Comparison of ENCODE assay signal across 18 cellular contexts in the genomic region with DNA sequence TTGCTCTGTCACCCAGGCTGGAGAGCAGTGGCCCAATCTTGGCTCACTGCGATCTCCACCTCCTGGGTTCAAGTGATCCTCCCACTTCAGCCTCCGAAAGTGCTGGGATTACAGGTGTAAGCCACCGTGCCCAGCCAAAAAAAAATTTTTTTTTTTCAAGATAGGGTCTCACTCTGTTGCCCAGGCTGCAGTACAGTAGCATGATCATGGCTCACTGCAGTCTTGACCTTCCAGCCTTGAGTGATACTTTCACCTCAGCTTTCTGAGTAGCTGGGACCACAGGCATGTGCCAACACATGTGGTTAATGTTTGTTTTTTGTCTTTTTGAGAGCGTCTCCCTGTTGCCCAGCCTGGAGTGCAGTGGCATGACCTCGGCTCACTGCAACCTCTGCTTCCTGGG. TPM values are rescaled to one million over a fixed set of nuclear protein-coding genes. Genes with fewer than 3 reads are reported as not detected.
DNase-seq lines count a peak whose midpoint lies in the region; ATAC-seq, FAIRE-seq and TF ChIP-seq lines count a peak whose summit lies in the region.
"Had no signal": no experiment of that assay in that cellular context is flagged by ENCODE, and none has a peak within 500 bp of the region (broad histone marks: within the 10 kb centered on the region; RNA-seq: fewer than 3 reads in every experiment).

No MANE protein-coding gene starts in this region.

- no peaks in the 10 kb centered on the region for H3K9me3 ChIP-seq in CD4-positive, alpha-beta T cell (ENCODE audit: control insufficient read depth, low read length)
- H3K9me3 ChIP-seq in PC-9 (ENCODE audit: insufficient read depth, low read depth) = no peaks in the 10 kb centered on the region
- no peaks in the 10 kb centered on the region for H3K9me3 ChIP-seq in K562 (replicated peaks; ENCODE audit: control insufficient read depth, insufficient read depth, low read depth, low read length)
- no peaks in the 10 kb centered on the region for H3K9me3 ChIP-seq in neutrophil
- no peaks in the 10 kb centered on the region for H3K9me3 ChIP-seq in aorta (ENCODE audit: control insufficient read depth, low read length)
- H3K9me3 ChIP-seq: A549 had no signal

- H3K36me3 Mint-ChIP-seq in CD4-positive, alpha-beta T cell (ENCODE audit: low read depth) = peaks cover 40% of the 10 kb centered on the region

- DNase-seq in CD4-positive, alpha-beta T cell = no peak
- DNase-seq in PC-9 (no peak), K562 (ENCODE audit: extremely low read depth in 1 of 4, low spot score in 3 of 4) (no peak), anterior cingulate cortex (lab: John Stamatoyannopoulos, UW) (no peak), aorta (no peak)
- DNase-seq in activated CD4-positive, alpha-beta T cell treated with anti-CD3 and anti-CD28 coated beads for 48 hours = no peak
- DNase-seq: AML-193; CD4-positive, alpha-beta memory T cell; DND-41; EL; H9 had no signal

- H4K20me1 ChIP-seq in PC-9 (ENCODE audit: insufficient read depth) (peaks cover 20% of the 10 kb centered on the region), K562 (replicated peaks; ENCODE audit: control insufficient read depth, insufficient read depth, low read length) (peaks cover 5% of the 10 kb centered on the region; the same call in 1 of the 2 replicates)

- H3K4me1 Mint-ChIP-seq in CD4-positive, alpha-beta T cell (ENCODE audit: low read depth) = peaks cover 23% of the 10 kb centered on the region

- no peak overlapping the region for H3K4me3 Mint-ChIP-seq in CD4-positive, alpha-beta T cell
- H3K4me3 Mint-ChIP-seq: H9 had no signal

- 0 out of 2 replicates have a peak overlapping the region, but pooled peaks have one; percentile 17 for H3K4me2 ChIP-seq in PC-9
- H3K4me2 ChIP-seq in K562 (ENCODE audit: insufficient read depth, low read length) = no peak overlapping the region
- H3K4me2 ChIP-seq: A549 had no signal

- no peaks in the 10 kb centered on the region for H3K27me3 ChIP-seq in CD4-positive, alpha-beta T cell (ENCODE audit: control insufficient read depth, insufficient read depth, low read length)
- H3K27me3 ChIP-seq in PC-9 (ENCODE audit: insufficient read depth, low read depth) = no peaks in the 10 kb centered on the region
- no peaks in the 10 kb centered on the region for H3K27me3 ChIP-seq in K562 (ENCODE audit: control insufficient read depth in 2 of 2, insufficient read depth in 2 of 2, low read length in 2 of 2)
- H3K27me3 ChIP-seq in neutrophil = no peaks in the 10 kb centered on the region
- no peaks in the 10 kb centered on the region for H3K27me3 ChIP-seq in aorta (ENCODE audit: control insufficient read depth in 1 of 2, insufficient read depth in 2 of 2, low read length in 1 of 2)

- no peak for TF ChIP-seq EP300 in K562 (IDR thresholded peaks at IDR 0.05; ENCODE audit: low read length)

- H3K79me2 ChIP-seq in PC-9 (ENCODE audit: low read depth) = peaks cover 31% of the 10 kb centered on the region
- peaks cover 32% of the 10 kb centered on the region for H3K79me2 ChIP-seq in K562 (ENCODE audit: control insufficient read depth, insufficient read depth, low read length)

- peaks cover 22% of the 10 kb centered on the region; the same call in 1 of the 2 replicates for H3F3A ChIP-seq in PC-9 (ENCODE audit: insufficient read depth, low read depth)

- no peaks in the 10 kb centered on the region for H3K36me3 ChIP-seq in PC-9 (ENCODE audit: low read depth)
- peaks cover 28% of the 10 kb centered on the region; the same call in 1 of the 3 replicates for H3K36me3 ChIP-seq in K562 (ENCODE audit: control insufficient read depth, insufficient read depth, low read length)
- peaks cover 50% of the 10 kb centered on the region for H3K36me3 ChIP-seq in neutrophil
- H3K36me3 ChIP-seq in aorta (ENCODE audit: control insufficient read depth in 1 of 2, insufficient read depth in 2 of 2, low read length in 1 of 2) = no peaks in the 10 kb centered on the region

- in situ Hi-C loops in K562 (cut with MboI) = no loop called here

- WGBS in K562 (ENCODE audit: insufficient coverage, low coverage, missing lambda C conversion rate) = 75% methylated on average over 4 of the region's 5 CpGs
- 88 to 92% methylated on average over 5 of the region's 5 CpGs for WGBS in aorta, 2 donors

- H2AFZ ChIP-seq in PC-9 = no peak overlapping the region
- H2AFZ ChIP-seq in K562 (ENCODE audit: low read depth, low read length) = no peak overlapping the region

- no peaks in the 10 kb centered on the region for H3K27me3 Mint-ChIP-seq in CD4-positive, alpha-beta T cell
- H3K27me3 Mint-ChIP-seq: CD4-positive, alpha-beta memory T cell had no signal

- BruUV-seq in PC-9 (replicated peaks; lab: Mats Ljungman, UMichigan) (no TSS peak), K562 (replicated peaks; lab: Mats Ljungman, UMichigan) (no TSS peak)

- no peak overlapping the region for H3K9ac ChIP-seq in K562 (ENCODE audit: insufficient read depth in 1 of 2, low read depth in 2 of 2, low read length in 2 of 2)
- H3K9ac ChIP-seq: KMS-11 had no signal

- peaks cover 32% of the 10 kb centered on the region for H3K4me1 ChIP-seq in PC-9 (replicated peaks; ENCODE audit: insufficient read depth)
- H3K4me1 ChIP-seq in K562 (replicated peaks in 1 of 2; ENCODE audit: control insufficient read depth in 2 of 2, insufficient read depth in 2 of 2, low read length in 2 of 2) = peaks cover 18 to 36% of the 10 kb centered on the region in 2 experiments; a peak in 4 of 5 replicates
- H3K4me1 ChIP-seq in neutrophil (ENCODE audit: control insufficient read depth in 1 of 2, insufficient read depth in 1 of 2, low read depth in 1 of 2, low read length in 1 of 2) = peaks cover 34 to 40% of the 10 kb centered on the region in 2 experiments
- H3K4me1 ChIP-seq in aorta (ENCODE audit: control insufficient read depth in 1 of 2, insufficient read depth in 2 of 2, low read length in 2 of 2) = no peaks in the 10 kb centered on the region

- CTCF ChIA-PET in CD4-positive, alpha-beta T cell (lab: Charles Lee) = interaction anchor here (1.2 kb wide), 1 partner anchor 99 kb away, joined by 4 read pairs; no protein-coding TSS in a partner anchor
- CTCF ChIA-PET in PC-9 (lab: Charles Lee) (interaction anchor here (2.4 kb wide), 1 partner anchor 50 kb away, joined by 6 read pairs; no protein-coding TSS in a partner anchor), K562 (lab: Yijun Ruan, JAX; ENCODE audit: low intra/inter-chr PET ratio) (interaction anchor here (0.7 kb wide), 1 partner anchor 157 kb away, joined by 10 read pairs; no protein-coding TSS in a partner anchor)

- H3K9me3 Mint-ChIP-seq in CD4-positive, alpha-beta T cell = no peaks in the 10 kb centered on the region
- H3K9me3 Mint-ChIP-seq: H9 had no signal

- H3K27ac ChIP-seq in CD4-positive, alpha-beta T cell (ENCODE audit: low read depth, low read length) = no peak overlapping the region
- H3K27ac ChIP-seq in PC-9 = no peak overlapping the region
- H3K27ac ChIP-seq in K562 (ENCODE audit: extremely low read depth, low read depth, low read length) = no peak overlapping the region
- peak overlapping the region; percentile 41 for H3K27ac ChIP-seq in neutrophil
- H3K27ac ChIP-seq in aorta (ENCODE audit: low read depth in 1 of 2, low read length in 2 of 2) = no peak overlapping the region
- H3K27ac ChIP-seq: A549, HL-60, KMS-11 had no signal

- TF ChIP-seq CTCF in CD4-positive, alpha-beta T cell (IDR thresholded peaks at IDR 0.05) = no peak
- no peak for TF ChIP-seq CTCF in PC-9 (conservative IDR thresholded peaks at IDR 0.05)
- no peak for TF ChIP-seq CTCF in K562 (IDR thresholded peaks at IDR 0.05 in 2 of 3, conservative IDR thresholded peaks at IDR 0.05 in 1 of 3; ENCODE audit: insufficient read depth in 2 of 3, low read depth in 1 of 3, low read length in 3 of 3)
- TF ChIP-seq CTCF in neutrophil (IDR thresholded peaks at IDR 0.05) = no peak

- H3K9me2 ChIP-seq in PC-9 (ENCODE audit: insufficient read depth) = no peaks in the 10 kb centered on the region

- no peak for ATAC-seq in CD4-positive, alpha-beta T cell (ENCODE audit: poor library complexity)
- ATAC-seq in K562 = no peak
- ATAC-seq in aorta (ENCODE audit: low FRiP score) = no peak
- ATAC-seq: A549, GM12878 had no signal

- H3K4me3 ChIP-seq in PC-9 (no peak overlapping the region), K562 (no peak overlapping the region), neutrophil (ENCODE audit: low read depth in 1 of 2, low read length in 1 of 2) (no peak overlapping the region), aorta (ENCODE audit: low read length in 2 of 2) (no peak overlapping the region)
- H3K4me3 ChIP-seq: A549, GM12878 had no signal

- intact Hi-C loops in CD4-positive, alpha-beta T cell (cut with DNase I, micrococcal nuclease) = loop anchor here in 1 of 2 experiments (2.0 to 10.0 kb wide), 4 partner anchors 18 to 262 kb away; a partner anchor contains a TSS
- intact Hi-C loops in PC-9 (cut with micrococcal nuclease; ENCODE audit: unreplicated experiment) = no loop called here
- intact Hi-C loops in K562 (cut with micrococcal nuclease) = no loop called here
- intact Hi-C loops in aorta (cut with DNase I) = no loop called here

- H3K27ac Mint-ChIP-seq in CD4-positive, alpha-beta T cell = peak overlapping the region; percentile 64
- H3K27ac Mint-ChIP-seq: H9 had no signal

- FAIRE-seq in K562 (lab: Jason Lieb, UNC) = no peak
- FAIRE-seq: A549, GM12878, H1, HTR-8/SVneo had no signal

- no peak for TF ChIP-seq RAD21 in K562 (CRISPR knock-in tag; conservative IDR thresholded peaks at IDR 0.05 in 1 of 2, IDR thresholded peaks at IDR 0.05 in 1 of 2)

- H3K9me1 ChIP-seq in K562 (ENCODE audit: control insufficient read depth, insufficient read depth, low read length) = no peaks in the 10 kb centered on the region

- no peak for TF ChIP-seq POLR2A in K562 (conservative IDR thresholded peaks at IDR 0.05)

- POLR2A ChIA-PET in CD4-positive, alpha-beta T cell (lab: Charles Lee) = no interaction called here
- POLR2A ChIA-PET in PC-9 (lab: Charles Lee; ENCODE audit: unreplicated experiment) (no interaction called here), K562 (lab: Yijun Ruan, JAX) (no interaction called here)

RNA-seq across cellular contexts. Expression of a gene that starts 1.7 kb away (rescaled TPM):
- 10 to 100 TPM; 24.9 to 26.8 TPM for total RNA-seq in CD4-positive, alpha-beta T cell
- total RNA-seq in PC-9 (2021) = 95.9 and 110 TPM in 2 replicates
- 70.0 and 135 TPM in 2 replicates for total RNA-seq in K562 (2011; cell fraction: chromatin; rRNA removed; ENCODE audit: low replicate concordance)
- 74.5 and 92.1 TPM in 2 replicates for total RNA-seq in K562 (2011; cell fraction: nucleolus; rRNA removed)
- total RNA-seq in K562 (2011; cell fraction: nucleoplasm; rRNA removed) = 76.8 and 107 TPM in 2 replicates
- 173 and 213 TPM in 2 replicates for total RNA-seq in K562 (2014; rRNA removed)
- total RNA-seq in K562 (2014; rRNA removed; fragmentation: Illumina TruSeq; extraction: Trizol) = 32.6 and 38.7 TPM in 2 replicates
- total RNA-seq in K562 (2015; rRNA removed; fragmentation: Illumina TruSeq; extraction: Trizol) = 48.4 and 56.1 TPM in 2 replicates
- 123 and 150 TPM in 2 replicates for total RNA-seq in K562 (2021)
- 79.3 and 88.9 TPM in 2 replicates for polyA plus RNA-seq in K562 (2011; rRNA removed)
- 175 and 283 TPM in 2 replicates for polyA plus RNA-seq in K562 (2011; cell fraction: cytosol; rRNA removed)
- 85.0 and 101 TPM in 2 replicates for polyA plus RNA-seq in K562 (2011; cell fraction: nucleus; rRNA removed)
- polyA plus RNA-seq in K562 (2012) = 96.6 and 100 TPM in 2 replicates
- polyA plus RNA-seq in K562 (2014; fragmentation: Illumina TruSeq; extraction: Trizol) = 49.0 and 66.3 TPM in 2 replicates
- 10 to 100 TPM; 41.5 to 81.1 TPM for polyA plus RNA-seq in K562 (2014; fragmentation: Nextera tagmentation; extraction: Ambion mirVana)
- polyA plus RNA-seq in K562 (2014; rRNA removed) = 243 and 273 TPM in 2 replicates
- 10.6 and 11.8 TPM in 2 replicates for polyA minus RNA-seq in K562 (2011; rRNA and poly(A)+ RNA removed)
- 19.8 and 22.7 TPM in 2 replicates for polyA minus RNA-seq in K562 (2011; cell fraction: cytosol; rRNA and poly(A)+ RNA removed)
- polyA minus RNA-seq in K562 (2011; cell fraction: nucleus; rRNA and poly(A)+ RNA removed) = 10.8 and 13.7 TPM in 2 replicates
- total RNA-seq in aorta = 10 to 100 TPM; 23.6 to 25.5 TPM
- 10 to 100 TPM; 41.7 to 65.2 TPM for polyA plus RNA-seq in aorta

RNA-seq across cellular contexts. Expression of a gene that starts 18.8 kb away (rescaled TPM):
- total RNA-seq in CD4-positive, alpha-beta T cell = under 1 TPM; 0.70 to 0.77 TPM
- total RNA-seq in PC-9 (2021) (45.3 and 49.8 TPM in 2 replicates), K562 (2014; rRNA removed) (1.7 and 2.2 TPM in 2 replicates), K562 (2014; rRNA removed; fragmentation: Illumina TruSeq; extraction: Trizol) (0.06 and 0.07 TPM in 2 replicates), K562 (2015; rRNA removed; fragmentation: Illumina TruSeq; extraction: Trizol) (0.51 and 1.1 TPM in 2 replicates), K562 (2021) (2.4 and 2.5 TPM in 2 replicates), aorta (100 to 1,000 TPM in 1 of 2 donors, 10 to 100 TPM in 1; 67.0 to 120 TPM)
- total RNA-seq in K562 (2011; cell fraction: chromatin; rRNA removed; ENCODE audit: low replicate concordance) = 1.2 and 9.8 TPM in 2 replicates
- total RNA-seq in K562 (2011; cell fraction: nucleolus; rRNA removed) = 10.1 and 15.2 TPM in 2 replicates
- 3.7 and 5.7 TPM in 2 replicates for total RNA-seq in K562 (2011; cell fraction: nucleoplasm; rRNA removed)
- polyA plus RNA-seq in K562 (2011; rRNA removed) (0.31 and 1.2 TPM in 2 replicates), K562 (2014; fragmentation: Illumina TruSeq; extraction: Trizol) (0.16 and 0.42 TPM in 2 replicates), K562 (2014; fragmentation: Nextera tagmentation; extraction: Ambion mirVana) (under 1 TPM in 1 of 2 experiments, not detected in 1; 0.01 TPM), K562 (2014; rRNA removed) (0.78 and 0.90 TPM in 2 replicates), aorta (10 to 100 TPM; 21.7 to 51.3 TPM)
- 0.78 and 3.2 TPM in 2 replicates for polyA plus RNA-seq in K562 (2011; cell fraction: cytosol; rRNA removed)
- 1.2 and 2.6 TPM in 2 replicates for polyA plus RNA-seq in K562 (2011; cell fraction: nucleus; rRNA removed)
- polyA plus RNA-seq in K562 (2012) = 2.9 and 6.1 TPM in 2 replicates
- polyA minus RNA-seq in K562 (2011; rRNA and poly(A)+ RNA removed) = 0.56 and 0.63 TPM in 2 replicates
- polyA minus RNA-seq in K562 (2011; cell fraction: cytosol; rRNA and poly(A)+ RNA removed) = 1.1 and 2.8 TPM in 2 replicates
- 3.4 and 6.3 TPM in 2 replicates for polyA minus RNA-seq in K562 (2011; cell fraction: nucleus; rRNA and poly(A)+ RNA removed)

RNA-seq across cellular contexts. Expression of a gene that starts 37.0 kb away (rescaled TPM):
- total RNA-seq in CD4-positive, alpha-beta T cell = not detected
- total RNA-seq in PC-9 (2021) = 44.2 and 48.3 TPM in 2 replicates
- total RNA-seq in K562 (2011; cell fraction: chromatin; rRNA removed; ENCODE audit: low replicate concordance) = 2.1 and 6.1 TPM in 2 replicates
- 3.8 and 4.2 TPM in 2 replicates for total RNA-seq in K562 (2011; cell fraction: nucleolus; rRNA removed)
- 2.9 and 3.6 TPM in 2 replicates for total RNA-seq in K562 (2011; cell fraction: nucleoplasm; rRNA removed)
- total RNA-seq in K562 (2014; rRNA removed) = 0.91 and 1.4 TPM in 2 replicates
- 0.10 and 0.11 TPM in 2 replicates for total RNA-seq in K562 (2014; rRNA removed; fragmentation: Illumina TruSeq; extraction: Trizol)
- 0.33 and 0.68 TPM in 2 replicates for total RNA-seq in K562 (2015; rRNA removed; fragmentation: Illumina TruSeq; extraction: Trizol)
- 7.6 and 9.0 TPM in 2 replicates for total RNA-seq in K562 (2021)
- 0.57 and 1.0 TPM in 2 replicates for polyA plus RNA-seq in K562 (2011; rRNA removed)
- polyA plus RNA-seq in K562 (2011; cell fraction: cytosol; rRNA removed) = 1.0 and 2.2 TPM in 2 replicates
- polyA plus RNA-seq in K562 (2011; cell fraction: nucleus; rRNA removed) = 2.8 and 4.9 TPM in 2 replicates
- 6.8 and 7.9 TPM in 2 replicates for polyA plus RNA-seq in K562 (2012)
- polyA plus RNA-seq in K562 (2014; fragmentation: Illumina TruSeq; extraction: Trizol) = 2.2 and 5.8 TPM in 2 replicates
- under 1 TPM; 0.10 to 0.25 TPM for polyA plus RNA-seq in K562 (2014; fragmentation: Nextera tagmentation; extraction: Ambion mirVana)
- polyA plus RNA-seq in K562 (2014; rRNA removed) = 2.3 and 2.9 TPM in 2 replicates
- polyA minus RNA-seq in K562 (2011; rRNA and poly(A)+ RNA removed) = 0.27 and 0.32 TPM in 2 replicates
- 3.3 and 4.6 TPM in 2 replicates for polyA minus RNA-seq in K562 (2011; cell fraction: cytosol; rRNA and poly(A)+ RNA removed)
- 1.00 and 1.1 TPM in 2 replicates for polyA minus RNA-seq in K562 (2011; cell fraction: nucleus; rRNA and poly(A)+ RNA removed)
- 10 to 100 TPM; 37.3 to 72.6 TPM for total RNA-seq in aorta
- polyA plus RNA-seq in aorta = 10 to 100 TPM; 12.3 to 21.3 TPM
- polyA plus RNA-seq: CD4-positive, alpha-beta memory T cell had no signal
